Comparison of ENCODE assay signal across 8 cellular contexts in genomic region chr4:74794341-74794801, GRCh38. TPM values are rescaled to one million over a fixed set of nuclear protein-coding genes. Genes with fewer than 3 reads are reported as not detected.
DNase-seq lines count a peak whose midpoint lies in the region; ATAC-seq and TF ChIP-seq lines count a peak whose summit lies in the region.

TSS of gene BTC (minus strand) at chr4:74794523. CDS start at chr4:74794325, 198 bp downstream.

- no peak within 1 kb of the TSS for H3K27ac Mint-ChIP-seq in endodermal cell
- H3K27ac Mint-ChIP-seq in memory B cell: no peak within 1 kb of the TSS

- H3K79me2 ChIP-seq in OCI-LY1 (ENCODE audit: insufficient read depth, low read length): no peaks in the 10 kb centered on the region

- H3K9me3 Mint-ChIP-seq in endodermal cell (no peaks in the 10 kb centered on the region), memory B cell (no peaks in the 10 kb centered on the region)

- H3K9me3 ChIP-seq in AG04450 (ENCODE audit: control insufficient read depth, insufficient read depth, low read length): no peaks in the 10 kb centered on the region; the same call in 1 of the 2 replicates
- H3K9me3 ChIP-seq in OCI-LY1 (ENCODE audit: low read length): no peaks in the 10 kb centered on the region
- H3K9me3 ChIP-seq in endodermal cell (ENCODE audit: control insufficient read depth, low read length): no peaks in the 10 kb centered on the region

- CTCF ChIA-PET in AG04450 (lab: Charles Lee): interaction anchor here (0.7 to 1.3 kb wide), 2 partner anchors 98 to 473 kb away, joined by 3 to 7 read pairs; no protein-coding TSS in a partner anchor

- H3K9ac ChIP-seq in OCI-LY1 (ENCODE audit: low read length) (no peak within 1 kb of the TSS), endodermal cell (ENCODE audit: extremely low read depth, low read length, poor library complexity, severe bottlenecking) (no peak within 1 kb of the TSS)

- DNase-seq in AG04450 (ENCODE audit: low read depth, low spot score): no peak
- peak; percentile 77 for DNase-seq in endodermal cell
- no peak for DNase-seq in memory B cell (ENCODE audit: low spot score in 2 of 2)
- no peak for DNase-seq in NCI-H1092 treated with DMSO at 0.1 percent for 48 hours (lab: John Stamatoyannopoulos, UW)
- no peak for DNase-seq in putamen (ENCODE audit: low spot score)

- H3K4me3 ChIP-seq in AG04450 (ENCODE audit: low read depth, low read length) (peak within 1 kb of the TSS; percentile 54), OCI-LY1 (ENCODE audit: low read depth, low read length, poor library complexity, severe bottlenecking) (peak within 1 kb of the TSS; percentile 31), endodermal cell (ENCODE audit: low read length) (peak within 1 kb of the TSS; percentile 76)

- H3K27ac ChIP-seq in AG04450 (ENCODE audit: low read depth, low read length) (no peak within 1 kb of the TSS), OCI-LY1 (ENCODE audit: low read depth, low read length, poor library complexity, severe bottlenecking) (no peak within 1 kb of the TSS), endodermal cell (ENCODE audit: low read depth, low read length) (no peak within 1 kb of the TSS)

- no peaks in the 10 kb centered on the region for H3K36me3 Mint-ChIP-seq in endodermal cell (ENCODE audit: low read depth)
- H3K36me3 Mint-ChIP-seq in memory B cell: no peaks in the 10 kb centered on the region

- H4K20me1 ChIP-seq in OCI-LY1 (ENCODE audit: insufficient read depth, low read length): no peaks in the 10 kb centered on the region

- H3K4me3 Mint-ChIP-seq in endodermal cell: peak within 1 kb of the TSS; percentile 68
- peak within 1 kb of the TSS; percentile 46 for H3K4me3 Mint-ChIP-seq in memory B cell

- H3F3A ChIP-seq in OCI-LY1 (ENCODE audit: insufficient read depth, low read length): no peaks in the 10 kb centered on the region

- POLR2A ChIA-PET in AG04450 (lab: Yijun Ruan, JAX): no interaction called here

- H3K4me2 ChIP-seq in OCI-LY1 (ENCODE audit: low read length): peak within 1 kb of the TSS; percentile 4; the same call in 1 of the 2 replicates

- TF ChIP-seq CTCF in AG04450 (IDR thresholded peaks at IDR 0.05; ENCODE audit: low read depth, low read length): peak; percentile 35
- peak; percentile 15; the same call in 1 of the 2 replicates for TF ChIP-seq CTCF in OCI-LY1 (IDR thresholded peaks at IDR 0.05; ENCODE audit: low read length)
- TF ChIP-seq CTCF in endodermal cell (conservative IDR thresholded peaks at IDR 0.05): peak; percentile 65

- ATAC-seq in GM19372 (IDR thresholded peaks at IDR 0.05; ENCODE audit: low read depth, unreplicated experiment) (peak; percentile 49), memory B cell (ENCODE audit: low read depth) (peak; percentile 34), GM19324 (IDR thresholded peaks at IDR 0.05; ENCODE audit: low FRiP score, unreplicated experiment) (no peak)

- 10% methylated on average over 22 of the region's 22 CpGs; no CpG with 5 or more reads in 1 of the 2 experiments for WGBS in endodermal cell (ENCODE audit: insufficient coverage in 1 of 2, insufficient read length in 1 of 2), 2 experiments

- H3K27me3 ChIP-seq in AG04450 (ENCODE audit: control insufficient read depth, insufficient read depth, low read length) (peaks cover 36% of the 10 kb centered on the region), OCI-LY1 (ENCODE audit: insufficient read depth, low read length) (no peaks in the 10 kb centered on the region), endodermal cell (ENCODE audit: control insufficient read depth, insufficient read depth, low read length, poor library complexity, severe bottlenecking) (peaks cover 46% of the 10 kb centered on the region)

- H3K27me3 Mint-ChIP-seq in endodermal cell (ENCODE audit: insufficient read depth) (peaks cover 37% of the 10 kb centered on the region), memory B cell (peaks cover 24% of the 10 kb centered on the region)

- H3K4me1 Mint-ChIP-seq in endodermal cell: peaks cover 16% of the 10 kb centered on the region
- no peaks in the 10 kb centered on the region for H3K4me1 Mint-ChIP-seq in memory B cell

- H3K4me1 ChIP-seq in OCI-LY1 (ENCODE audit: insufficient read depth, low read length, severe bottlenecking) (no peaks in the 10 kb centered on the region), endodermal cell (ENCODE audit: control insufficient read depth, insufficient read depth, low read length) (no peaks in the 10 kb centered on the region)

- H3K36me3 ChIP-seq in OCI-LY1 (ENCODE audit: insufficient read depth, low read length): no peaks in the 10 kb centered on the region
- no peaks in the 10 kb centered on the region for H3K36me3 ChIP-seq in endodermal cell (ENCODE audit: control insufficient read depth, insufficient read depth, low read length)

- H2AFZ ChIP-seq in OCI-LY1 (ENCODE audit: low read length): no peak within 1 kb of the TSS

- no peaks in the 10 kb centered on the region for H3K9me2 ChIP-seq in OCI-LY1 (ENCODE audit: low read depth, low read length)

RNA-seq across cellular contexts. Expression of gene BTC, which starts in this region (rescaled TPM):
- polyA plus RNA-seq in AG04450 (2011; rRNA removed): not detected in 2 replicates
- not detected in 2 replicates for polyA minus RNA-seq in AG04450 (2011; rRNA and poly(A)+ RNA removed)
- total RNA-seq in endodermal cell: under 1 TPM; 0.09 to 0.24 TPM
- polyA plus RNA-seq in endodermal cell (2013, experiment 1 of 2): not detected
- 0.17 TPM for polyA plus RNA-seq in endodermal cell (2013, experiment 2 of 2)

Comparison
In these comparisons a context has a peak if more than half of its experiments do, and no peak if none do; other contexts are left out.
1. Peak in DNase-seq and H3K4me3 ChIP-seq in endodermal cell; RNA of the gene not detected or under 1 TPM.
2. CTCF ChIP-seq: peak in every context shown above with its lines; median percentile 65 in endodermal cell; 35 in AG04450; 15 in OCI-LY1.